20 cellular contexts compared by ENCODE assay signal in genomic region chr7:73325424-73325823, GRCh38. TPM values are rescaled to one million over a fixed set of nuclear protein-coding genes. Genes with fewer than 3 reads are reported as not detected.
"Had no signal": no experiment of that assay in that cellular context is flagged by ENCODE, and none has a peak within 500 bp of the region (broad histone marks: within the 10 kb centered on the region; RNA-seq: fewer than 3 reads in every experiment).

No MANE protein-coding gene starts in this region.

RNA-seq across cellular contexts. Expression of gene TRIM50, which starts 2.5 kb away (rescaled TPM):
- total RNA-seq: activated B cell treated with CpG ODN at 0.5 μM for 24 hours; activated CD4-positive, alpha-beta memory T cell treated with anti-CD3 and anti-CD28 coated beads for 36 hours; activated CD4-positive, alpha-beta T cell treated with anti-CD3 and anti-CD28 coated beads, Interleukin-2, amount 10 ng/mL, durations not matched to agents 24 days and 14 days; activated CD8-positive, alpha-beta memory T cell treated with anti-CD3 and anti-CD28 coated beads for 36 hours; activated CD8-positive, alpha-beta T cell treated with anti-CD3 and anti-CD28 coated beads for 36 hours; activated naive CD4-positive, alpha-beta T cell treated with anti-CD3 and anti-CD28 coated beads for 36 hours; activated naive CD8-positive, alpha-beta T cell treated with anti-CD3 and anti-CD28 coated beads for 36 hours; activated T-cell treated with anti-CD3 and anti-CD28 coated beads, Interleukin-2, amount 50 U/mL, for 4 hours; activated T-cell treated with anti-CD3 and anti-CD28 coated beads, Interleukin-2, amount 50 U/mL, for 72 hours; activated T-helper 1 cell treated with anti-CD3 and anti-CD28 coated beads, Interleukin-12 subunit alpha, Interleukin-12 subunit beta, Interleukin-2, Interleukin-4 antibody, amounts not matched to agents 30 ng/mL and 10 ng/mL and 1 ng/mL, durations not matched to agents 14 hours and 24 hours and 36 hours; activated T-helper 17 cell treated with anti-CD3 and anti-CD28 coated beads, Interleukin-2, amount 50 U/mL, for 72 hours; astrocyte; bronchial epithelial cell; cardiac muscle cell; T-cell; T-helper 1 cell treated with Interleukin-12 subunit alpha and Interleukin-12 subunit beta and Interleukin-4 antibody, amounts not matched to agents 30 ng/mL and 1 ng/mL, for 36 hours; T-helper 17 cell; T-helper 2 cell treated with Interferon-gamma antibody and Interleukin-4, amounts not matched to agents 100 ng/mL and 5 ng/mL, for 36 hours had no signal
- polyA plus RNA-seq: cardiac muscle cell had no signal

RNA-seq across cellular contexts. Expression of gene FKBP6, which starts 2.5 kb away (rescaled TPM):
- total RNA-seq: activated B cell treated with CpG ODN at 0.5 μM for 24 hours; activated CD4-positive, alpha-beta memory T cell treated with anti-CD3 and anti-CD28 coated beads for 36 hours; activated CD4-positive, alpha-beta T cell treated with anti-CD3 and anti-CD28 coated beads, Interleukin-2, amount 10 ng/mL, durations not matched to agents 24 days and 14 days; activated CD8-positive, alpha-beta memory T cell treated with anti-CD3 and anti-CD28 coated beads for 36 hours; activated CD8-positive, alpha-beta T cell treated with anti-CD3 and anti-CD28 coated beads for 36 hours; activated naive CD4-positive, alpha-beta T cell treated with anti-CD3 and anti-CD28 coated beads for 36 hours; activated naive CD4-positive, alpha-beta T cell treated with anti-CD3 and anti-CD28 coated beads, Interleukin-2, amount 50 U/mL, for 72 hours; activated naive CD8-positive, alpha-beta T cell treated with anti-CD3 and anti-CD28 coated beads for 36 hours; activated T-cell treated with anti-CD3 and anti-CD28 coated beads, Interleukin-2, amount 50 U/mL, for 4 hours; activated T-cell treated with anti-CD3 and anti-CD28 coated beads, Interleukin-2, amount 50 U/mL, for 72 hours; activated T-helper 1 cell treated with anti-CD3 and anti-CD28 coated beads, Interleukin-12 subunit alpha, Interleukin-12 subunit beta, Interleukin-2, Interleukin-4 antibody, amounts not matched to agents 30 ng/mL and 10 ng/mL and 1 ng/mL, durations not matched to agents 14 hours and 24 hours and 36 hours; activated T-helper 17 cell treated with anti-CD3 and anti-CD28 coated beads, Interleukin-2, amount 50 U/mL, for 72 hours; aorta; astrocyte; bronchial epithelial cell; cardiac muscle cell; T-cell; T-helper 1 cell treated with Interleukin-12 subunit alpha and Interleukin-12 subunit beta and Interleukin-4 antibody, amounts not matched to agents 30 ng/mL and 1 ng/mL, for 36 hours; T-helper 17 cell; T-helper 2 cell treated with Interferon-gamma antibody and Interleukin-4, amounts not matched to agents 100 ng/mL and 5 ng/mL, for 36 hours had no signal
- polyA plus RNA-seq: cardiac muscle cell had no signal
